In genomic region chr11:95426823-95427462, GRCh38 we compare ENCODE assay signal across 15 cellular contexts.
"Had no signal": no experiment of that assay in that cellular context is flagged by ENCODE, and none has a peak within 500 bp of the region (broad histone marks: within the 10 kb centered on the region; RNA-seq: fewer than 3 reads in every experiment).

No MANE protein-coding gene starts in this region.

- H3K4me3 ChIP-seq: esophagus muscularis mucosa, spleen, upper lobe of left lung, uterus had no signal

- H3K27me3 ChIP-seq: esophagus muscularis mucosa, neutrophil, spleen, upper lobe of left lung, uterus had no signal

- H3K36me3 ChIP-seq: esophagus muscularis mucosa, neutrophil, spleen, upper lobe of left lung, uterus had no signal

- FAIRE-seq: endometrium had no signal

- H3K9me3 ChIP-seq: esophagus muscularis mucosa, neutrophil, spleen, upper lobe of left lung, uterus had no signal

- DNase-seq: effector memory CD4-positive, alpha-beta T cell; kidney glomerular epithelial cell; naive thymus-derived CD4-positive, alpha-beta T cell; nephron progenitor cell; posterior cingulate gyrus; spleen; stimulated activated CD4-positive, alpha-beta T cell treated with anti-CD3 and anti-CD28 coated beads, Interleukin-15, amount 100 ng/mL, for 24 hours; stimulated activated CD4-positive, alpha-beta T cell treated with anti-CD3 and anti-CD28 coated beads, Interleukin-1b, Interleukin-23, amount 100 ng/mL, for 48 hours; stimulated activated CD4-positive, alpha-beta T cell treated with anti-CD3 and anti-CD28 coated beads, Interleukin-4, amount 100 ng/mL, for 4 hours; stimulated activated naive CD4-positive, alpha-beta T cell treated with Interleukin-2 at 50 U/mL for 16 hours; upper lobe of left lung; uterus had no signal
